In genomic region chr17:82346342-82347300, GRCh38 we compare ENCODE assay signal across 1 cellular context.
A peak's percentile ranks its signal among the peaks of the same experiment; 100 is the strongest.
TF ChIP-seq lines count a peak whose summit lies in the region.

No MANE protein-coding gene starts in this region.

TF ChIP-seq in HepG2, 621 proteins besides CTCF, POLR2A, EP300 and RAD21 (continued from another document and continues in another):
- TF ChIP-seq E2F2 (CRISPR knock-in tag; IDR thresholded peaks at IDR 0.05; ENCODE audit: borderline replicate concordance) (no peak), ZSCAN9 (CRISPR knock-in tag; IDR thresholded peaks at IDR 0.05; ENCODE audit: borderline replicate concordance) (peak; percentile 88; the same call in 1 of the 2 replicates), ZNF333 (CRISPR knock-in tag; IDR thresholded peaks at IDR 0.05; ENCODE audit: borderline replicate concordance) (peak; percentile 32; the same call in 1 of the 2 replicates), ZHX1 (CRISPR knock-in tag; IDR thresholded peaks at IDR 0.05; ENCODE audit: low read depth) (peak; percentile 94), HOXA5 (CRISPR knock-in tag; IDR thresholded peaks at IDR 0.05) (peak; percentile 90), KDM5B (CRISPR knock-in tag; IDR thresholded peaks at IDR 0.05; ENCODE audit: borderline replicate concordance) (peak; percentile 64; the same call in 1 of the 2 replicates), ZBTB42 (CRISPR knock-in tag; IDR thresholded peaks at IDR 0.05) (no peak), CEBPB (IDR thresholded peaks at IDR 0.05; ENCODE audit: borderline replicate concordance, low read depth, low read length) (peak; percentile 88), SMC3 (IDR thresholded peaks at IDR 0.05; ENCODE audit: low read length) (no peak), ZNF143 (CRISPR knock-in tag; IDR thresholded peaks at IDR 0.05) (peak; percentile 52; the same call in 1 of the 2 replicates), ZNF383 (CRISPR knock-in tag; IDR thresholded peaks at IDR 0.05; ENCODE audit: borderline replicate concordance) (no peak), TARDBP (CRISPR knock-in tag; IDR thresholded peaks at IDR 0.05) (peak; percentile 98), SRY (CRISPR knock-in tag; IDR thresholded peaks at IDR 0.05) (peak; percentile 38; the same call in 1 of the 2 replicates), FUBP1 (CRISPR knock-in tag; IDR thresholded peaks at IDR 0.05; ENCODE audit: borderline replicate concordance) (no peak), MXI1 (IDR thresholded peaks at IDR 0.05; ENCODE audit: borderline replicate concordance, low read depth, low read length) (peak; percentile 29; the same call in 1 of the 3 replicates), ZKSCAN1 (IDR thresholded peaks at IDR 0.05; ENCODE audit: low read length) (no peak), HNF4G (IDR thresholded peaks at IDR 0.05; ENCODE audit: borderline replicate concordance, low read depth, low read length) (peak; percentile 67; the same call in 1 of the 2 replicates), HNF4G (CRISPR knock-in tag; IDR thresholded peaks at IDR 0.05; ENCODE audit: borderline replicate concordance, low read depth) (peak; percentile 74; the same call in 1 of the 2 replicates), PHF8 (CRISPR knock-in tag; IDR thresholded peaks at IDR 0.05) (peak; percentile 30; the same call in 1 of the 2 replicates), NRL (CRISPR knock-in tag; IDR thresholded peaks at IDR 0.05; ENCODE audit: borderline replicate concordance) (no peak; the same call in 1 of the 2 replicates), ZNF784 (CRISPR knock-in tag; IDR thresholded peaks at IDR 0.05; ENCODE audit: borderline replicate concordance) (no peak), SNAI1 (CRISPR knock-in tag; IDR thresholded peaks at IDR 0.05; ENCODE audit: borderline replicate concordance) (peak; percentile 59; the same call in 1 of the 2 replicates), GZF1 (CRISPR knock-in tag; IDR thresholded peaks at IDR 0.05) (peak; percentile 63; the same call in 1 of the 2 replicates), TEAD3 (CRISPR knock-in tag; optimal IDR thresholded peaks at IDR 0.05; ENCODE audit: borderline replicate concordance) (peak; percentile 99), SCMH1 (CRISPR knock-in tag; IDR thresholded peaks at IDR 0.05; ENCODE audit: borderline replicate concordance) (no peak), ZNF75D (CRISPR knock-in tag; IDR thresholded peaks at IDR 0.05; ENCODE audit: borderline replicate concordance) (no peak), THAP11 (CRISPR knock-in tag; IDR thresholded peaks at IDR 0.05) (peak; percentile 88), ZNF280B (CRISPR knock-in tag; IDR thresholded peaks at IDR 0.05; ENCODE audit: borderline replicate concordance) (no peak), FOXJ3 (CRISPR knock-in tag; IDR thresholded peaks at IDR 0.05; ENCODE audit: borderline replicate concordance) (peak; percentile 97), PRDM4 (CRISPR knock-in tag; IDR thresholded peaks at IDR 0.05; ENCODE audit: borderline replicate concordance) (no peak), NFKBIZ (CRISPR knock-in tag; IDR thresholded peaks at IDR 0.05) (peak; percentile 98), CREBL2 (CRISPR knock-in tag; IDR thresholded peaks at IDR 0.05; ENCODE audit: borderline replicate concordance) (no peak), ARID4A (CRISPR knock-in tag; IDR thresholded peaks at IDR 0.05; ENCODE audit: borderline replicate concordance) (peak; percentile 86), ZNF704 (CRISPR knock-in tag; IDR thresholded peaks at IDR 0.05; ENCODE audit: borderline replicate concordance) (no peak), CSRNP1 (CRISPR knock-in tag; IDR thresholded peaks at IDR 0.05) (peak; percentile 73; the same call in 1 of the 2 replicates), NFE2 (CRISPR knock-in tag; IDR thresholded peaks at IDR 0.05) (no peak), ZNF552 (CRISPR knock-in tag; IDR thresholded peaks at IDR 0.05; ENCODE audit: borderline replicate concordance) (peak; percentile 56; the same call in 1 of the 2 replicates), SALL1 (CRISPR knock-in tag; IDR thresholded peaks at IDR 0.05) (peak; percentile 98), ETS1 (CRISPR knock-in tag; IDR thresholded peaks at IDR 0.05) (peak; percentile 61; the same call in 1 of the 2 replicates), AGO1 (IDR thresholded peaks at IDR 0.05; ENCODE audit: low read depth, low read length, poor library complexity, severe bottlenecking) (no peak)
